19 cellular contexts compared by ENCODE assay signal in the genomic region with DNA sequence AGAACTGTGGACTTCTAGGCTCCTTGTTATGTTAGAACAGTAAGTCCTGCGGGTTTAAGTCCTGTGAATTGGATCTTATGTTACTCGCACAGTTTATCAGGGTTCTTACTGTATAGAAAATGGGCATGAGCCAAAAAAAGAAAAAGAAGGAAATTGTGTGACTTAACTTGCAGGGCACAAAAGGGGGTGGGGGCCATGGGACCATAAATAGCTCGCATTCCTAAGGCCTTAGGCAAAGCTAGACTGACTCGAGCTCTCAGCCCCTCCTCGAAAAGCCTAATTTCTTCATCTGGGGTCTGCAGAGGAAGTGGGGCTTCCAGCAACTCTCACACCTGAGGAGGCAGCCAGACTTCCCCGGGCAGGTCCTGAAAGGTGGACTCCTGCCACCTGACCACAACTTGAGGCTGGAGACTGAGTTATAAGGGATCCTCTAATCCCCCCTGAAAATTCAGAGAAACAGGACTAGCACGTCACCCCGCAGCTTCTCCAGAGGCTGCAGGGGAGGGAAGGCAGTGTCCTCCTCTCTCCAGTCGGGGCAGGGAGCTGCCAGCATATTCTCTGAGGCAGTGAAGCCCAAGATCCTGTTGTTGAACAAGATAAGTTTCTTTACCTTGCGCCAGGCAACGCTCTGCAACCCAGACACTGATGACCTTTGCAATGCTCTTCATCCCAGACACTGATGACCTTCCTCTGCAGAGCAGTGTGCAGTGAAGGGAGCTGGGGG.
DNase-seq lines count a peak whose midpoint lies in the region; ATAC-seq, FAIRE-seq and TF ChIP-seq lines count a peak whose summit lies in the region.
"Had no signal": no experiment of that assay in that cellular context is flagged by ENCODE, and none has a peak within 500 bp of the region (broad histone marks: within the 10 kb centered on the region; RNA-seq: fewer than 3 reads in every experiment).

No MANE protein-coding gene starts in this region.

- TF ChIP-seq CTCF in HCT116 (IDR thresholded peaks at IDR 0.05 in 2 of 3, conservative IDR thresholded peaks at IDR 0.05 in 1 of 3; ENCODE audit: borderline replicate concordance in 1 of 3, insufficient read depth in 1 of 3, low read depth in 2 of 3, low read length in 2 of 3): no peak
- no peak for TF ChIP-seq CTCF in WTC11 (IDR thresholded peaks at IDR 0.05)

- H2BK5ac ChIP-seq in mesenchymal stem cell (ENCODE audit: low read depth, low read length, poor library complexity, severe bottlenecking): no peak overlapping the region

- 54% methylated on average over 11 of the region's 11 CpGs for WGBS in mesenchymal stem cell
- WGBS in small intestine, 3 donors: 32 to 65% (median 52%) methylated on average over 11 of the region's 11 CpGs

- H2BK15ac ChIP-seq in mesenchymal stem cell (ENCODE audit: low read depth, poor library complexity, severe bottlenecking): no peak overlapping the region

- H3K27ac ChIP-seq in HCT116 (ENCODE audit: low read depth, low read length): no peak overlapping the region
- no peak overlapping the region for H3K27ac ChIP-seq in mesenchymal stem cell (ENCODE audit: low read length, poor library complexity, severe bottlenecking)
- no peak overlapping the region for H3K27ac ChIP-seq in small intestine (ENCODE audit: low read depth in 1 of 2, low read length in 1 of 2)
- H3K27ac ChIP-seq: thyroid gland had no signal

- ATAC-seq in HCT116 (peak; percentile 71), WTC11 (peak; percentile 69), HG03045 (IDR thresholded peaks at IDR 0.05; ENCODE audit: unreplicated experiment) (no peak)
- ATAC-seq: CD8-positive, alpha-beta T cell; effector memory CD8-positive, alpha-beta T cell; naive thymus-derived CD4-positive, alpha-beta T cell had no signal

- H2BK120ac ChIP-seq in mesenchymal stem cell (ENCODE audit: low read depth, low read length): no peak overlapping the region

- RAD21 ChIA-PET in HCT116 (lab: Charles Lee; ENCODE audit: low non-redundant PET in 1 of 2, low total read pairs in 2 of 2, uncharacterized antibody in 2 of 2, unreplicated experiment in 2 of 2): no interaction called here

- FAIRE-seq in small intestine (lab: Jason Lieb, UNC): no peak

- DNase-seq in HCT116 (ENCODE audit: low read depth, low spot score): no peak
- no peak for DNase-seq in WTC11 (ENCODE audit: low spot score)
- peak; percentile 24 for DNase-seq in mesenchymal stem cell
- DNase-seq in small intestine: peak; percentile 38
- DNase-seq in NCI-H510A (lab: John Stamatoyannopoulos, UW): no peak
- no peak for DNase-seq in GM03348 (ENCODE audit: low spot score)
- DNase-seq in NCI-H774 (lab: John Stamatoyannopoulos, UW): no peak
- DNase-seq: activated CD4-positive, alpha-beta T cell treated with anti-CD3 and anti-CD28 coated beads for 4 hours; activated naive CD8-positive, alpha-beta T cell treated with anti-CD3 and anti-CD28 coated beads for 36 hours; CD8-positive, alpha-beta T cell; DMS79; effector memory CD8-positive, alpha-beta T cell; immature natural killer cell; naive thymus-derived CD4-positive, alpha-beta T cell; NCI-H1417 treated with DMSO at 0.1 percent for 48 hours; NCI-H510A treated with DMSO at 0.1 percent for 48 hours; stimulated activated naive CD4-positive, alpha-beta T cell treated with Interleukin-2 at 50 U/mL for 16 hours; thyroid gland had no signal

- no peaks in the 10 kb centered on the region for H4K20me1 ChIP-seq in HCT116 (ENCODE audit: insufficient read depth)

- no peak for TF ChIP-seq RAD21 in HCT116 (IDR thresholded peaks at IDR 0.05; ENCODE audit: low read depth)

- H3K4me3 Mint-ChIP-seq in WTC11: no peak overlapping the region
- H3K4me3 Mint-ChIP-seq: activated naive CD8-positive, alpha-beta T cell treated with anti-CD3 and anti-CD28 coated beads for 36 hours; CD8-positive, alpha-beta T cell; effector memory CD8-positive, alpha-beta T cell; immature natural killer cell; naive thymus-derived CD4-positive, alpha-beta T cell had no signal

- POLR2A ChIA-PET in HCT116 (lab: Charles Lee) (no interaction called here), WTC11 (lab: Charles Lee) (no interaction called here)

- H3K4me1 ChIP-seq in HCT116 (ENCODE audit: control insufficient read depth in 1 of 2, insufficient read depth in 2 of 2, low read length in 2 of 2) (peaks cover 8 to 14% of the 10 kb centered on the region in 2 experiments), mesenchymal stem cell (ENCODE audit: control insufficient read depth, insufficient read depth, low read depth, low read length) (peaks cover 2% of the 10 kb centered on the region), small intestine (ENCODE audit: control insufficient read depth in 2 of 2, insufficient read depth in 1 of 2, low read depth in 1 of 2, low read length in 1 of 2) (no peaks in the 10 kb centered on the region)
- H3K4me1 ChIP-seq: thyroid gland had no signal

- H3K9me2 ChIP-seq in HCT116 (ENCODE audit: insufficient read depth): no peaks in the 10 kb centered on the region

- no peaks in the 10 kb centered on the region for H3K36me3 ChIP-seq in HCT116 (ENCODE audit: control insufficient read depth in 1 of 2, insufficient read depth in 2 of 2, low read length in 2 of 2)
- no peaks in the 10 kb centered on the region for H3K36me3 ChIP-seq in mesenchymal stem cell (ENCODE audit: control insufficient read depth in 1 of 2, insufficient read depth in 2 of 2, low read depth in 1 of 2, low read length in 2 of 2)
- no peaks in the 10 kb centered on the region for H3K36me3 ChIP-seq in small intestine (ENCODE audit: control insufficient read depth in 2 of 2, insufficient read depth in 2 of 2, low read length in 2 of 2)
- H3K36me3 ChIP-seq: thyroid gland had no signal

- no peak overlapping the region for H3K9ac ChIP-seq in HCT116 (ENCODE audit: low read length)
- H3K9ac ChIP-seq in mesenchymal stem cell (ENCODE audit: low read length): no peak overlapping the region

- no peak overlapping the region for H4K91ac ChIP-seq in mesenchymal stem cell (ENCODE audit: low read length)

- H3K27me3 Mint-ChIP-seq in WTC11 (ENCODE audit: low read depth): peaks cover 11% of the 10 kb centered on the region
- H3K27me3 Mint-ChIP-seq: activated naive CD8-positive, alpha-beta T cell treated with anti-CD3 and anti-CD28 coated beads for 36 hours had no signal

- no peak for TF ChIP-seq POLR2A in HCT116 (IDR thresholded peaks at IDR 0.05; ENCODE audit: borderline replicate concordance, extremely low read depth, insufficient read depth, insufficient read length)

- no peak overlapping the region for H3K4ac ChIP-seq in mesenchymal stem cell (ENCODE audit: low read depth in 1 of 2, low read length in 2 of 2)

- no peaks in the 10 kb centered on the region for H3K79me1 ChIP-seq in mesenchymal stem cell (replicated peaks; ENCODE audit: low read length, poor library complexity, severe bottlenecking)

- CTCF ChIA-PET in HCT116 (lab: Charles Lee): interaction anchor here (0.7 kb wide), 1 partner anchor 15 kb away, joined by 3 read pairs; no protein-coding TSS in a partner anchor
- CTCF ChIA-PET in WTC11 (lab: Charles Lee): interaction anchor here (1.2 to 1.7 kb wide), 3 partner anchors 21 to 130 kb away, joined by 4 to 6 read pairs (median 4); no protein-coding TSS in a partner anchor

- no peak overlapping the region for H2BK12ac ChIP-seq in mesenchymal stem cell (ENCODE audit: low read length in 2 of 2)

- no TSS peak for BruUV-seq in HCT116 (replicated peaks; lab: Mats Ljungman, UMichigan)

- H3K27ac Mint-ChIP-seq in WTC11: no peak overlapping the region
- H3K27ac Mint-ChIP-seq: activated naive CD8-positive, alpha-beta T cell treated with anti-CD3 and anti-CD28 coated beads for 36 hours; CD8-positive, alpha-beta T cell; effector memory CD8-positive, alpha-beta T cell; immature natural killer cell; naive thymus-derived CD4-positive, alpha-beta T cell had no signal

- no peak overlapping the region for H3K23ac ChIP-seq in mesenchymal stem cell (ENCODE audit: low read length in 2 of 2)

- H2AFZ ChIP-seq in HCT116 (ENCODE audit: low read depth, low read length, poor library complexity, severe bottlenecking): peak overlapping the region; percentile 17
- H2AFZ ChIP-seq in mesenchymal stem cell (ENCODE audit: low read depth, low read length): no peak overlapping the region

- H3K9me3 ChIP-seq in HCT116 (ENCODE audit: control insufficient read depth in 1 of 2, insufficient read depth in 1 of 2, low read depth in 1 of 2, low read length in 2 of 2) (no peaks in the 10 kb centered on the region), mesenchymal stem cell (ENCODE audit: control insufficient read depth, low read length) (no peaks in the 10 kb centered on the region), small intestine (ENCODE audit: control insufficient read depth, low read depth) (no peaks in the 10 kb centered on the region)
- H3K9me3 ChIP-seq: thyroid gland had no signal

- no peak overlapping the region for H3K4me3 ChIP-seq in HCT116 (replicated peaks in 1 of 2; ENCODE audit: low read depth in 1 of 2, low read length in 2 of 2)
- H3K4me3 ChIP-seq in mesenchymal stem cell (ENCODE audit: insufficient read depth in 1 of 2, low read depth in 1 of 2, low read length in 2 of 2): no peak overlapping the region
- H3K4me3 ChIP-seq in small intestine (ENCODE audit: low read depth in 1 of 2, low read length in 2 of 2): no peak overlapping the region
- H3K4me3 ChIP-seq: thyroid gland had no signal

- H3K4me2 ChIP-seq in HCT116 (ENCODE audit: low read length) (peak overlapping the region; percentile 30), mesenchymal stem cell (ENCODE audit: low read length, poor library complexity, severe bottlenecking) (no peak overlapping the region)

- peaks cover 17% of the 10 kb centered on the region for H3K9me3 Mint-ChIP-seq in WTC11
- H3K9me3 Mint-ChIP-seq: activated naive CD8-positive, alpha-beta T cell treated with anti-CD3 and anti-CD28 coated beads for 36 hours; CD8-positive, alpha-beta T cell; effector memory CD8-positive, alpha-beta T cell; immature natural killer cell had no signal

- no peaks in the 10 kb centered on the region for H3K79me2 ChIP-seq in HCT116 (ENCODE audit: insufficient read depth, low read length)

- H3K27me3 ChIP-seq in HCT116 (ENCODE audit: insufficient read depth, low read length): no peaks in the 10 kb centered on the region
- peaks cover 0 to 5% of the 10 kb centered on the region in 2 experiments for H3K27me3 ChIP-seq in mesenchymal stem cell (ENCODE audit: control insufficient read depth in 1 of 2, insufficient read depth in 1 of 2, low read length in 2 of 2)
- no peaks in the 10 kb centered on the region for H3K27me3 ChIP-seq in small intestine (ENCODE audit: control insufficient read depth in 2 of 2, insufficient read depth in 2 of 2, low read length in 2 of 2)
- H3K27me3 ChIP-seq: thyroid gland had no signal

- H4K8ac ChIP-seq in mesenchymal stem cell (ENCODE audit: low read length): no peak overlapping the region

- peak overlapping the region in 1 of 2 experiments; percentile 3 for H3K18ac ChIP-seq in mesenchymal stem cell (ENCODE audit: low read depth in 1 of 2, low read length in 2 of 2)

- H3K36me3 Mint-ChIP-seq in WTC11: peaks cover 3% of the 10 kb centered on the region
- H3K36me3 Mint-ChIP-seq: activated naive CD8-positive, alpha-beta T cell treated with anti-CD3 and anti-CD28 coated beads for 36 hours; CD8-positive, alpha-beta T cell had no signal

- H2AK5ac ChIP-seq in mesenchymal stem cell (ENCODE audit: low read length, severe bottlenecking): no peak overlapping the region

- H3K4me1 Mint-ChIP-seq in WTC11: peaks cover 34% of the 10 kb centered on the region
- H3K4me1 Mint-ChIP-seq: activated naive CD8-positive, alpha-beta T cell treated with anti-CD3 and anti-CD28 coated beads for 36 hours; immature natural killer cell had no signal

- intact Hi-C loops in HCT116 (cut with micrococcal nuclease): no loop called here

- H3K14ac ChIP-seq in mesenchymal stem cell (ENCODE audit: low read length in 2 of 2): no peak overlapping the region

Comparison
In these comparisons a context has a peak if more than half of its experiments do, and no peak if none do; other contexts are left out.
1. DNase-seq: peak in mesenchymal stem cell (single experiment) and small intestine (single experiment); none in HCT116 (single experiment), WTC11 (single experiment), NCI-H510A (single experiment), GM03348 (single experiment) and NCI-H774 (single experiment).